Comparison of ENCODE assay signal across 24 cellular contexts in the genomic region with DNA sequence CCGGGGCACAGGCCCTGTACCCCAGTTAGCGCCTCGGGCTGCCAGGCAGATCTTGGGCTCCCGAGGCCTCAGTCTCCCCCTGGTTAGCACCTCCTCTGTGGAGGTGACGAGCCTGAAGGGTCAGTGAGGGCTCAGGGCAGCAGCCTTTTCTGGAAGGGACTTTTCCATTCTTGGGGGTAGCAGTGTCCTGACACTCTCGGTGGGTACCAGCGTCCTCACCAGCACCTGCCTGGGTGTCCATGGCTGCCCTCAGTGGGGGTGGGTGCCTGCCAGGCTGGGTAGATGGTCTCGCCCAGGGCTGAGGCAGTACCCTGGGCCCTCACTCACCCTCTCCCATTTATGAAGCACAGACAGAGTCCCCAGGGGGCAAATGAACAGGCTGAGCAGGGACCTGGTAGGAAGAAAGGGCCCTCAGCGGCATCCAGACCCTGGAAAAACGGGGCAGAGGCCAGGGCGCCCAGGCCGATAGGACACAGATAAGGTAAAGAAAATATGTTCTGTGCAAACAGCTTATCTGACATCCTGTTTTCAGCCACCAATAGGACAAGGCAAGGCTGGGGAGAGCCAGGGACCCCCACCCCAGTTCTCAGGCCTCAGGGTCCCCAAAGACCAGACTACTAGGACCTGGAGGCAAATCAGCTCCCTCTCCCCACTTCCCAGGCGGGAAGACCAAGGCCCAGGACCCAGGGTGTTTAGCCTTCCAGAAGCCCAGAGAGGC. TPM values are rescaled to one million over a fixed set of nuclear protein-coding genes. Genes with fewer than 3 reads are reported as not detected.
DNase-seq lines count a peak whose midpoint lies in the region; ATAC-seq and TF ChIP-seq lines count a peak whose summit lies in the region.
"Had no signal": no experiment of that assay in that cellular context is flagged by ENCODE, and none has a peak within 500 bp of the region (broad histone marks: within the 10 kb centered on the region; RNA-seq: fewer than 3 reads in every experiment).

No MANE protein-coding gene starts in this region.

- no peak overlapping the region for H3K4ac ChIP-seq in neuronal stem cell (ENCODE audit: low read length)

- H3K4me1 ChIP-seq in BLaER1 (peaks cover 82% of the 10 kb centered on the region), Peyer's patch (peaks cover 0 to 32% (median 7%) of the 10 kb centered on the region in 4 donors), endocrine pancreas (ENCODE audit: control insufficient read depth, insufficient read depth, low read length) (no peaks in the 10 kb centered on the region), neuronal stem cell (ENCODE audit: control insufficient read depth in 2 of 2, insufficient read depth in 1 of 2, low read depth in 1 of 2, low read length in 2 of 2) (peaks cover 5 to 6% of the 10 kb centered on the region in 2 donors), transverse colon (peaks cover 2 to 12% (median 8%) of the 10 kb centered on the region in 4 donors)

- in situ Hi-C loops in transverse colon (cut with MboI; ENCODE audit: low pct_ligation_motif_present in 1 of 4, low pct_unique_long_range_greater_than_20kb in 1 of 4, low sequenced_read_pairs in 3 of 4): no loop called here

- H3K79me1 ChIP-seq in neuronal stem cell (ENCODE audit: low read depth, low read length): no peaks in the 10 kb centered on the region

- H4K20me1 ChIP-seq in BLaER1: peaks cover 68% of the 10 kb centered on the region

- H3K4me3 ChIP-seq in BLaER1: no peak overlapping the region
- no peak overlapping the region for H3K4me3 ChIP-seq in Peyer's patch
- H3K4me3 ChIP-seq in endocrine pancreas (ENCODE audit: control insufficient read depth, insufficient read depth, low read length): no peak overlapping the region
- H3K4me3 ChIP-seq in neuronal stem cell (ENCODE audit: low read length in 2 of 2): no peak overlapping the region
- H3K4me3 ChIP-seq in transverse colon: no peak overlapping the region
- H3K4me3 ChIP-seq: testis had no signal

- peak overlapping the region; percentile 55 for H3K9ac ChIP-seq in BLaER1
- peak overlapping the region; percentile 30 for H3K9ac ChIP-seq in endocrine pancreas (ENCODE audit: control insufficient read depth, insufficient read depth, low read length)
- H3K9ac ChIP-seq in neuronal stem cell (ENCODE audit: low read depth, low read length, poor library complexity): no peak overlapping the region
- H3K9ac ChIP-seq: SK-N-SH had no signal

- no peak for TF ChIP-seq EP300 in transverse colon (IDR thresholded peaks at IDR 0.05; ENCODE audit: low read depth)

- no peak for TF ChIP-seq POLR2A in Peyer's patch (IDR thresholded peaks at IDR 0.05)
- no peak for TF ChIP-seq POLR2A in transverse colon (IDR thresholded peaks at IDR 0.05)

- no peak overlapping the region for H2BK12ac ChIP-seq in neuronal stem cell (ENCODE audit: low read length)

- no peak overlapping the region for H2BK15ac ChIP-seq in neuronal stem cell (ENCODE audit: low read length)

- no peak for TF ChIP-seq CTCF in Peyer's patch (IDR thresholded peaks at IDR 0.05)
- no peak for TF ChIP-seq CTCF in transverse colon (IDR thresholded peaks at IDR 0.05)

- H3K4me2 ChIP-seq in BLaER1: peak overlapping the region; percentile 75
- no peak overlapping the region for H3K4me2 ChIP-seq in neuronal stem cell (ENCODE audit: insufficient read depth, low read length, poor library complexity, severe bottlenecking)
- H3K4me2 ChIP-seq: SK-N-SH had no signal

- H3K23ac ChIP-seq in neuronal stem cell (ENCODE audit: low read depth, low read length, poor library complexity): no peak overlapping the region

- H3K27ac ChIP-seq in BLaER1 (peak overlapping the region; percentile 75), Peyer's patch (peak overlapping the region in 3 of 4 donors; percentile 53 to 69 (median 62)), neuronal stem cell (replicated peaks; ENCODE audit: low read length) (no peak overlapping the region), transverse colon (peak overlapping the region in 1 of 4 donors; percentile 71)
- H3K27ac ChIP-seq: HL-60, testis had no signal

- H2AFZ ChIP-seq in neuronal stem cell (ENCODE audit: low read length): no peak overlapping the region

- WGBS in neuronal stem cell (ENCODE audit: extremely low coverage in 2 of 2, insufficient read length in 2 of 2, insufficient replicate concordance in 1 of 2), 2 donors: no CpG with 5 or more reads among the region's 13 CpGs
- 95% methylated on average over 9 of the region's 13 CpGs; no CpG with 5 or more reads in 1 of the 2 donors for WGBS in transverse colon (ENCODE audit: low coverage in 1 of 2), 2 donors

- intact Hi-C loops in transverse colon (cut with DNase I; ENCODE audit: low total_unique reads): no loop called here

- no peak overlapping the region for H2BK5ac ChIP-seq in neuronal stem cell (ENCODE audit: low read length)

- H4K91ac ChIP-seq in neuronal stem cell (ENCODE audit: low read depth, low read length, poor library complexity): no peak overlapping the region

- no peaks in the 10 kb centered on the region for H3K9me3 ChIP-seq in BLaER1
- no peaks in the 10 kb centered on the region for H3K9me3 ChIP-seq in Peyer's patch
- no peaks in the 10 kb centered on the region for H3K9me3 ChIP-seq in endocrine pancreas (ENCODE audit: control insufficient read depth, low read length)
- H3K9me3 ChIP-seq in neuronal stem cell (replicated peaks in 1 of 2; ENCODE audit: control insufficient read depth in 2 of 2, insufficient read depth in 1 of 2, low read depth in 1 of 2, low read length in 2 of 2): no peaks in the 10 kb centered on the region
- H3K9me3 ChIP-seq in transverse colon: no peaks in the 10 kb centered on the region
- H3K9me3 ChIP-seq: SK-N-SH, testis had no signal

- H2AK5ac ChIP-seq in neuronal stem cell (ENCODE audit: low read depth, low read length): no peak overlapping the region

- no peak overlapping the region for H3K14ac ChIP-seq in neuronal stem cell (ENCODE audit: low read length)

- DNase-seq in Peyer's patch (no peak), neuronal stem cell (ENCODE audit: low spot score) (no peak), transverse colon (no peak), SW480 (ENCODE audit: low spot score) (no peak)
- DNase-seq: activated CD4-positive, alpha-beta memory T cell treated with anti-CD3 and anti-CD28 coated beads, Interleukin-2, amount 10 ng/mL, durations not matched to agents 7 days and 5 days; activated CD4-positive, alpha-beta T cell treated with anti-CD3 and anti-CD28 coated beads for 1 hour; activated naive CD4-positive, alpha-beta T cell treated with anti-CD3 and anti-CD28 coated beads for 36 hours; amygdala; EL; H7; islet precursor cell; Karpas-422; NCI-H2227 treated with DMSO at 0.1 percent for 48 hours; NCI-H526; SK-N-SH; stimulated activated naive CD4-positive, alpha-beta T cell; T-helper 2 cell; testis had no signal

- H3K27me3 ChIP-seq in BLaER1: no peaks in the 10 kb centered on the region
- no peaks in the 10 kb centered on the region for H3K27me3 ChIP-seq in Peyer's patch
- H3K27me3 ChIP-seq in endocrine pancreas (ENCODE audit: control insufficient read depth, insufficient read depth, low read length): no peaks in the 10 kb centered on the region
- no peaks in the 10 kb centered on the region for H3K27me3 ChIP-seq in neuronal stem cell (ENCODE audit: control insufficient read depth in 3 of 3, insufficient read depth in 3 of 3, low read depth in 1 of 3, low read length in 3 of 3)
- no peaks in the 10 kb centered on the region for H3K27me3 ChIP-seq in transverse colon
- H3K27me3 ChIP-seq: testis had no signal

- H4K8ac ChIP-seq in neuronal stem cell (ENCODE audit: low read depth, low read length): no peak overlapping the region

- no peak overlapping the region for H2BK120ac ChIP-seq in neuronal stem cell (ENCODE audit: low read depth, low read length)

- no peak for ATAC-seq in GM19023 (IDR thresholded peaks at IDR 0.05; ENCODE audit: unreplicated experiment)
- no peak for ATAC-seq in HG03457 (IDR thresholded peaks at IDR 0.05; ENCODE audit: unreplicated experiment)
- ATAC-seq: naive thymus-derived CD8-positive, alpha-beta T cell had no signal

- H3K36me3 ChIP-seq in BLaER1: peaks cover 24% of the 10 kb centered on the region; the same call in 1 of the 2 replicates
- no peaks in the 10 kb centered on the region for H3K36me3 ChIP-seq in Peyer's patch
- no peaks in the 10 kb centered on the region for H3K36me3 ChIP-seq in endocrine pancreas (ENCODE audit: control insufficient read depth, insufficient read depth, low read length)
- H3K36me3 ChIP-seq in neuronal stem cell (replicated peaks in 1 of 2; ENCODE audit: control insufficient read depth in 2 of 2, insufficient read depth in 2 of 2, low read length in 2 of 2): no peaks in the 10 kb centered on the region
- H3K36me3 ChIP-seq in transverse colon: no peaks in the 10 kb centered on the region

- H3K18ac ChIP-seq in neuronal stem cell (ENCODE audit: low read length): peak overlapping the region; percentile 28

RNA-seq across cellular contexts. Expression of a gene that starts 50.9 kb away (rescaled TPM):
- total RNA-seq in Peyer's patch (1 to 10 TPM; 3.0 to 7.9 (median 4.9) TPM), transverse colon (1 to 10 TPM; 1.2 to 4.6 (median 3.1) TPM)
- polyA plus RNA-seq in neuronal stem cell (2013, experiment 1 of 2): 3.8 TPM
- polyA plus RNA-seq in neuronal stem cell (2013, experiment 2 of 2): 4.0 TPM
